In the genomic region with DNA sequence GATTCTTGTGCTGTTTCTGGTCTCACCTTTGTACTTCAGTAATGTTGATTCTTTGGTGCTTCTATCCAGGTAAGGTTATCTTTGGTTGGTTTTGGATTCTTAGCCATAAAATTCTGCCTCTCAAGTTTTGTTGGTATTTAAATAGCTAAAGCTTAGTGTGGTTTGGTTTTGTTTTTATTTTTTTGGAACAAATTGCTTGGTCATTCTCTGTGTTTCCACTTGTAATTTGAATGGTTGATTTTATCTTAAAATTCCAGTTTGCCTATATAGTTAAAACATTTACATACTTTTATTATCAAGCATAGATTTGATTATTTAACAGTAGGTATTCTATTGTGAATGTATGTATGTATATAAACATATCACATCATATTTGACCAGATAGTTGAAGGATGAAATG, we compare ENCODE assay signal across 25 cellular contexts. TPM values are rescaled to one million over a fixed set of nuclear protein-coding genes. Genes with fewer than 3 reads are reported as not detected.
A peak's percentile ranks its signal among the peaks of the same experiment; 100 is the strongest.
DNase-seq lines count a peak whose midpoint lies in the region; ATAC-seq, FAIRE-seq and TF ChIP-seq lines count a peak whose summit lies in the region.
"Had no signal": no experiment of that assay in that cellular context is flagged by ENCODE, and none has a peak within 500 bp of the region (broad histone marks: within the 10 kb centered on the region; RNA-seq: fewer than 3 reads in every experiment).

No MANE protein-coding gene starts in this region.

- no peaks in the 10 kb centered on the region for H3K36me3 Mint-ChIP-seq in activated T-cell treated with anti-CD3 and anti-CD28 coated beads, Interleukin-2, amount 50 U/mL, for 72 hours (ENCODE audit: insufficient read depth in 2 of 2)
- H3K36me3 Mint-ChIP-seq: CD4-positive, CD25-positive, alpha-beta regulatory T cell had no signal

- H3K4me1 Mint-ChIP-seq in activated T-cell treated with anti-CD3 and anti-CD28 coated beads, Interleukin-2, amount 50 U/mL, for 72 hours (ENCODE audit: low read depth): peaks cover 54% of the 10 kb centered on the region

- CTCF ChIA-PET in K562 (lab: Yijun Ruan, JAX; ENCODE audit: low intra/inter-chr PET ratio): no interaction called here

- TF ChIP-seq RAD21 in K562 (CRISPR knock-in tag; conservative IDR thresholded peaks at IDR 0.05 in 1 of 2, IDR thresholded peaks at IDR 0.05 in 1 of 2): no peak

- H3K9me3 ChIP-seq in Loucy (ENCODE audit: insufficient read depth, low read depth, low read length) (no peaks in the 10 kb centered on the region), K562 (replicated peaks; ENCODE audit: control insufficient read depth, insufficient read depth, low read depth, low read length) (no peaks in the 10 kb centered on the region)
- H3K9me3 ChIP-seq: BLaER1, Caco-2 had no signal

- H3K4me3 ChIP-seq in Loucy (ENCODE audit: low read length, poor library complexity, severe bottlenecking) (no peak overlapping the region), K562 (no peak overlapping the region), H7 (ENCODE audit: insufficient read depth, low read depth, low read length) (no peak overlapping the region)
- H3K4me3 ChIP-seq: BLaER1, GM23248 had no signal

- FAIRE-seq in K562 (lab: Jason Lieb, UNC): no peak
- FAIRE-seq in islet of Langerhans (lab: Jason Lieb, UNC): peak; percentile 17
- FAIRE-seq: A204.1, G401.6, GM12892, GM19239, H1 had no signal

- H3K4me3 Mint-ChIP-seq in activated T-cell treated with anti-CD3 and anti-CD28 coated beads, Interleukin-2, amount 50 U/mL, for 72 hours: no peak overlapping the region
- H3K4me3 Mint-ChIP-seq: B cell; CD4-positive, CD25-positive, alpha-beta regulatory T cell; CD8-positive, alpha-beta T cell; H9 had no signal

- peak overlapping the region; percentile 89 for H3K4me2 ChIP-seq in Loucy (ENCODE audit: low read depth, low read length, poor library complexity, severe bottlenecking)
- H3K4me2 ChIP-seq in K562 (ENCODE audit: insufficient read depth, low read length): no peak overlapping the region; the same call in 1 of the 2 replicates
- H3K4me2 ChIP-seq: BLaER1 had no signal

- POLR2A ChIA-PET in K562 (lab: Yijun Ruan, JAX): interaction anchor here (0.6 to 0.9 kb wide), 3 partner anchors 32 to 269 kb away, joined by 3 to 4 read pairs (median 3); no protein-coding TSS in a partner anchor

- BruUV-seq in K562 (replicated peaks; lab: Mats Ljungman, UMichigan): no TSS peak

- 0 out of 2 replicates have a peak, but pooled peaks cover 8% of the 10 kb centered on the region for H3F3A ChIP-seq in Loucy (ENCODE audit: low read depth)

- peaks cover 60% of the 10 kb centered on the region for H3K4me1 ChIP-seq in Loucy (ENCODE audit: insufficient read depth, low read length, poor library complexity, severe bottlenecking)
- peaks cover 0 to 37% of the 10 kb centered on the region in 2 experiments; a peak in 3 of 5 replicates for H3K4me1 ChIP-seq in K562 (replicated peaks in 1 of 2; ENCODE audit: control insufficient read depth in 2 of 2, insufficient read depth in 2 of 2, low read length in 2 of 2)

- peaks cover 35% of the 10 kb centered on the region for H4K20me1 ChIP-seq in Loucy (ENCODE audit: insufficient read depth, low read length, poor library complexity, severe bottlenecking)
- peaks cover 6% of the 10 kb centered on the region for H4K20me1 ChIP-seq in K562 (replicated peaks; ENCODE audit: control insufficient read depth, insufficient read depth, low read length)

- in situ Hi-C loops in K562 (cut with MboI): no loop called here

- no peaks in the 10 kb centered on the region for H3K9me2 ChIP-seq in Loucy (replicated peaks; ENCODE audit: low read depth, low read length)

- H2AFZ ChIP-seq in Loucy (ENCODE audit: low read length) (no peak overlapping the region), K562 (ENCODE audit: low read depth, low read length) (no peak overlapping the region)
- H2AFZ ChIP-seq: GM23248 had no signal

- intact Hi-C loops in K562 (cut with micrococcal nuclease): no loop called here

- H3K9me3 Mint-ChIP-seq in activated T-cell treated with anti-CD3 and anti-CD28 coated beads, Interleukin-2, amount 50 U/mL, for 72 hours: no peaks in the 10 kb centered on the region
- H3K9me3 Mint-ChIP-seq: CD4-positive, CD25-positive, alpha-beta regulatory T cell; CD8-positive, alpha-beta T cell; H9 had no signal

- TF ChIP-seq CTCF in Loucy (conservative IDR thresholded peaks at IDR 0.05; ENCODE audit: low read length) (no peak), K562 (IDR thresholded peaks at IDR 0.05 in 2 of 3, conservative IDR thresholded peaks at IDR 0.05 in 1 of 3; ENCODE audit: insufficient read depth in 2 of 3, low read depth in 1 of 3, low read length in 3 of 3) (no peak)

- peaks cover 98% of the 10 kb centered on the region for H3K79me2 ChIP-seq in Loucy (ENCODE audit: insufficient read depth, low read length)
- H3K79me2 ChIP-seq in K562 (ENCODE audit: control insufficient read depth, insufficient read depth, low read length): peaks cover 95% of the 10 kb centered on the region

- H3K36me3 ChIP-seq in Loucy (ENCODE audit: insufficient read depth, low read length): no peaks in the 10 kb centered on the region
- no peaks in the 10 kb centered on the region for H3K36me3 ChIP-seq in K562 (ENCODE audit: control insufficient read depth, insufficient read depth, low read length)
- H3K36me3 ChIP-seq in H7 (replicated peaks; ENCODE audit: control insufficient read depth, insufficient read depth, low read length): no peaks in the 10 kb centered on the region
- H3K36me3 ChIP-seq: BLaER1 had no signal

- no peak for TF ChIP-seq POLR2A in K562 (conservative IDR thresholded peaks at IDR 0.05)

- H3K9me1 ChIP-seq in K562 (ENCODE audit: control insufficient read depth, insufficient read depth, low read length): no peaks in the 10 kb centered on the region

- H3K9ac ChIP-seq in Loucy (ENCODE audit: low read depth, low read length, poor library complexity, severe bottlenecking) (no peak overlapping the region), K562 (ENCODE audit: insufficient read depth in 1 of 2, low read depth in 2 of 2, low read length in 2 of 2) (no peak overlapping the region)
- H3K9ac ChIP-seq: BLaER1, GM23248 had no signal

- peak overlapping the region; percentile 19 for H3K27ac Mint-ChIP-seq in activated T-cell treated with anti-CD3 and anti-CD28 coated beads, Interleukin-2, amount 50 U/mL, for 72 hours
- H3K27ac Mint-ChIP-seq: B cell; CD8-positive, alpha-beta T cell; H9 had no signal

- no peaks in the 10 kb centered on the region for H3K27me3 Mint-ChIP-seq in activated T-cell treated with anti-CD3 and anti-CD28 coated beads, Interleukin-2, amount 50 U/mL, for 72 hours (ENCODE audit: low read depth)
- H3K27me3 Mint-ChIP-seq: B cell; CD4-positive, CD25-positive, alpha-beta regulatory T cell had no signal

- no peak for TF ChIP-seq EP300 in K562 (IDR thresholded peaks at IDR 0.05; ENCODE audit: low read length)

- no peak for ATAC-seq in activated T-cell treated with anti-CD3 and anti-CD28 coated beads, Interleukin-2, amount 50 U/mL, for 72 hours (replicated peaks in 1 of 2)
- no peak for ATAC-seq in K562
- no peak for ATAC-seq in GM18517 (IDR thresholded peaks at IDR 0.05; ENCODE audit: unreplicated experiment)
- no peak for ATAC-seq in HG03280 (IDR thresholded peaks at IDR 0.05; ENCODE audit: unreplicated experiment)
- ATAC-seq: CD8-positive, alpha-beta T cell; HCT116 had no signal

- H3K27ac ChIP-seq in K562 (ENCODE audit: extremely low read depth, low read depth, low read length): no peak overlapping the region
- H3K27ac ChIP-seq: 22Rv1, BLaER1, C4-2B, GM23248 had no signal

- no peak for DNase-seq in activated T-cell treated with anti-CD3 and anti-CD28 coated beads, Interleukin-2, amount 50 U/mL, for 72 hours
- DNase-seq in activated T-cell treated with anti-CD3 and anti-CD28 coated beads, Interleukin-2, amount 50 U/mL, for 48 hours: no peak
- DNase-seq in K562 (ENCODE audit: extremely low read depth in 1 of 4, low spot score in 3 of 4) (no peak), H7 (no peak)
- DNase-seq: Caco-2; CD4-positive, CD25-positive, alpha-beta regulatory T cell; CD8-positive, alpha-beta T cell; DMS153; DND-41; GM23248; H9 had no signal

- H3K27me3 ChIP-seq in Loucy (ENCODE audit: insufficient read depth, low read length, poor library complexity, severe bottlenecking): no peaks in the 10 kb centered on the region
- H3K27me3 ChIP-seq in K562 (ENCODE audit: control insufficient read depth in 2 of 2, insufficient read depth in 2 of 2, low read length in 2 of 2): no peaks in the 10 kb centered on the region
- no peaks in the 10 kb centered on the region for H3K27me3 ChIP-seq in H7 (ENCODE audit: control insufficient read depth, insufficient read depth, low read length)
- H3K27me3 ChIP-seq: BLaER1 had no signal

TF ChIP-seq in K562, 482 proteins besides CTCF, POLR2A, EP300 and RAD21 (continues in another document):
- no peak for TF ChIP-seq ZNF444 (CRISPR knock-in tag; IDR thresholded peaks at IDR 0.05)

RNA-seq across cellular contexts. Expression of a gene that starts 6.6 kb away (rescaled TPM):
- 10 to 100 TPM; 29.8 to 32.7 TPM for total RNA-seq in activated T-cell treated with anti-CD3 and anti-CD28 coated beads, Interleukin-2, amount 50 U/mL, for 72 hours
- 51.3 and 140 TPM in 2 replicates for total RNA-seq in K562 (2011; cell fraction: chromatin; rRNA removed; ENCODE audit: low replicate concordance)
- total RNA-seq in K562 (2011; cell fraction: nucleolus; rRNA removed): 21.5 and 31.2 TPM in 2 replicates
- 55.1 and 80.0 TPM in 2 replicates for total RNA-seq in K562 (2011; cell fraction: nucleoplasm; rRNA removed)
- total RNA-seq in K562 (2014; rRNA removed) (8.3 and 12.2 TPM in 2 replicates), K562 (2014; rRNA removed; fragmentation: Illumina TruSeq; extraction: Trizol) (19.4 and 20.3 TPM in 2 replicates), K562 (2015; rRNA removed; fragmentation: Illumina TruSeq; extraction: Trizol) (19.9 TPM in 2 replicates), K562 (2021) (16.2 and 17.0 TPM in 2 replicates)
- polyA plus RNA-seq in K562 (2011; rRNA removed) (22.2 and 25.7 TPM in 2 replicates), K562 (2014; fragmentation: Illumina TruSeq; extraction: Trizol) (17.4 and 19.7 TPM in 2 replicates), K562 (2014; fragmentation: Nextera tagmentation; extraction: Ambion mirVana) (1 to 10 TPM; 4.9 to 6.2 TPM), K562 (2014; rRNA removed) (9.4 and 10.8 TPM in 2 replicates)
- 12.8 and 15.5 TPM in 2 replicates for polyA plus RNA-seq in K562 (2011; cell fraction: cytosol; rRNA removed)
- polyA plus RNA-seq in K562 (2011; cell fraction: nucleus; rRNA removed): 23.6 and 27.1 TPM in 2 replicates
- 12.6 and 12.9 TPM in 2 replicates for polyA plus RNA-seq in K562 (2012)
- polyA minus RNA-seq in K562 (2011; rRNA and poly(A)+ RNA removed): 67.5 and 67.7 TPM in 2 replicates
- 14.5 and 23.9 TPM in 2 replicates for polyA minus RNA-seq in K562 (2011; cell fraction: cytosol; rRNA and poly(A)+ RNA removed)
- 40.3 and 55.5 TPM in 2 replicates for polyA minus RNA-seq in K562 (2011; cell fraction: nucleus; rRNA and poly(A)+ RNA removed)
- total RNA-seq in H7 (2014; rRNA removed; shearing (Covaris generic)): 9.4 and 10.3 TPM in 2 replicates
